Comparison of ENCODE assay signal across 7 cellular contexts in genomic region chr13:20498659-20499058, GRCh38.
"Had no signal": no experiment of that assay in that cellular context is flagged by ENCODE, and none has a peak within 500 bp of the region (broad histone marks: within the 10 kb centered on the region; RNA-seq: fewer than 3 reads in every experiment).

No MANE protein-coding gene starts in this region.

- ATAC-seq: HepG2, K562 had no signal

- H3K4me3 ChIP-seq: K562 had no signal

- H3K27me3 Mint-ChIP-seq: IgD-negative memory B cell had no signal

- H3K27ac Mint-ChIP-seq: IgD-negative memory B cell had no signal

- H3K4me3 Mint-ChIP-seq: IgD-negative memory B cell had no signal

- DNase-seq: IMR-90, KBM-7, KG1 had no signal

- H3K27ac ChIP-seq: HL-60 had no signal
